In genomic region chr11:47454251-47454650, GRCh38 we compare ENCODE assay signal across 8 cellular contexts. TPM values are rescaled to one million over a fixed set of nuclear protein-coding genes. Genes with fewer than 3 reads are reported as not detected.
DNase-seq lines count a peak whose midpoint lies in the region; ATAC-seq and TF ChIP-seq lines count a peak whose summit lies in the region.
"Not testable (repeated sequence)": the region's sequence is repeated elsewhere in the genome, so short reads cannot be mapped to it uniquely, and the experiment has no call there.

No MANE protein-coding gene starts in this region.

- H3K27ac ChIP-seq in C4-2B; MM.1S (ENCODE audit: low read length); PC-9; endodermal cell (ENCODE audit: low read depth, low read length): not testable (repeated sequence)

- not testable (repeated sequence) for H3K4me1 Mint-ChIP-seq in endodermal cell

- H3K9ac ChIP-seq in MM.1S (ENCODE audit: low read length); endodermal cell (ENCODE audit: extremely low read depth, low read length, poor library complexity, severe bottlenecking): not testable (repeated sequence)

- H3K36me3 Mint-ChIP-seq in endodermal cell (ENCODE audit: low read depth), result peaks cover 11% of the 10 kb centered on the region

- not testable (repeated sequence) for BruUV-seq in PC-9 (replicated peaks; lab: Mats Ljungman, UMichigan)

- not testable (repeated sequence) for H4K20me1 ChIP-seq in MM.1S (ENCODE audit: insufficient read depth, low read length); PC-9 (ENCODE audit: insufficient read depth)

- WGBS in endodermal cell (ENCODE audit: insufficient coverage in 1 of 2, insufficient read length in 1 of 2), 2 experiments, result 80% methylated on average over 6 of the region's 7 CpGs; no CpG with 5 or more reads in 1 of the 2 experiments

- H3K27me3 ChIP-seq in MM.1S (replicated peaks; ENCODE audit: insufficient read depth, low read length); PC-9 (ENCODE audit: insufficient read depth, low read depth); endodermal cell (ENCODE audit: control insufficient read depth, insufficient read depth, low read length, poor library complexity, severe bottlenecking): not testable (repeated sequence)

- not testable (repeated sequence) for H3K4me3 ChIP-seq in MM.1S (ENCODE audit: low read length); PC-9; endodermal cell (ENCODE audit: low read length)

- CTCF ChIA-PET in PC-9 (lab: Charles Lee), result interaction anchor here (0.5 to 1.6 kb wide), 14 partner anchors 12 to 1394 kb away, joined by 3 to 14 read pairs (median 5); partner anchors contain the start of gene CSTPP1

- not testable (repeated sequence) for H3K9me3 ChIP-seq in MM.1S (replicated peaks; ENCODE audit: insufficient read depth, low read length); PC-9 (ENCODE audit: insufficient read depth, low read depth); endodermal cell (ENCODE audit: control insufficient read depth, low read length)

- peak; percentile 81 for DNase-seq in MM.1S
- DNase-seq in PC-9, result peak; percentile 67 to 72
- peak; percentile 15 for DNase-seq in activated CD8-positive, alpha-beta memory T cell treated with anti-CD3 and anti-CD28 coated beads, Interleukin-2, amount 50 U/mL, for 24 hours (ENCODE audit: extremely low read depth)
- peak; percentile 88 for DNase-seq in endodermal cell
- DNase-seq in lung microvascular endothelial cell (ENCODE audit: low read depth in 2 of 2), result peak; percentile 81 to 91
- peak; percentile 10 to 35 (median 16) for DNase-seq in stimulated activated CD4-positive, alpha-beta T cell treated with anti-CD3 and anti-CD28 coated beads, TNF-alpha, amount 100 ng/mL, for 1 hour (ENCODE audit: low read depth in 3 of 3, low spot score in 1 of 3)

- not testable (repeated sequence) for H2AFZ ChIP-seq in MM.1S (ENCODE audit: low read length); PC-9

- H3K9me3 Mint-ChIP-seq in endodermal cell, result not testable (repeated sequence)

- not testable (repeated sequence) for H3K4me1 ChIP-seq in MM.1S (ENCODE audit: low read length); PC-9 (replicated peaks; ENCODE audit: insufficient read depth); endodermal cell (ENCODE audit: control insufficient read depth, insufficient read depth, low read length)

- H3K9me2 ChIP-seq in MM.1S (replicated peaks; ENCODE audit: insufficient read depth, low read length); PC-9 (ENCODE audit: insufficient read depth): not testable (repeated sequence)

- intact Hi-C loops in PC-9 (cut with micrococcal nuclease; ENCODE audit: unreplicated experiment), result loop anchor here (1.0 to 5.0 kb wide), 3 partner anchors 80 to 163 kb away; no protein-coding TSS in a partner anchor

- peak overlapping the region; percentile 77 for H3K27ac Mint-ChIP-seq in endodermal cell

- not testable (repeated sequence) for H3K4me2 ChIP-seq in MM.1S (ENCODE audit: low read depth, low read length); PC-9

- POLR2A ChIA-PET in PC-9 (lab: Charles Lee; ENCODE audit: unreplicated experiment), result interaction anchor here (0.7 kb wide), 1 partner anchor 35 kb away, joined by 4 read pairs; no protein-coding TSS in a partner anchor

- H3K79me2 ChIP-seq in MM.1S (ENCODE audit: low read length); PC-9 (ENCODE audit: low read depth): not testable (repeated sequence)

- ATAC-seq in GM19463 (IDR thresholded peaks at IDR 0.05; ENCODE audit: unreplicated experiment), result peak; percentile 88

- TF ChIP-seq CTCF in C4-2B (conservative IDR thresholded peaks at IDR 0.05) (peak; percentile 87), MM.1S (IDR thresholded peaks at IDR 0.05; ENCODE audit: low read length) (peak; percentile 78), PC-9 (conservative IDR thresholded peaks at IDR 0.05) (peak; percentile 79), endodermal cell (conservative IDR thresholded peaks at IDR 0.05) (peak; percentile 86)

- H3F3A ChIP-seq in MM.1S (ENCODE audit: insufficient read depth, low read length), result not testable (repeated sequence)
- peaks cover 19% of the 10 kb centered on the region; the same call in 1 of the 2 replicates for H3F3A ChIP-seq in PC-9 (ENCODE audit: insufficient read depth, low read depth)

- H3K36me3 ChIP-seq in MM.1S (replicated peaks; ENCODE audit: insufficient read depth, low read length); PC-9 (ENCODE audit: low read depth); endodermal cell (ENCODE audit: control insufficient read depth, insufficient read depth, low read length): not testable (repeated sequence)

- H3K4me3 Mint-ChIP-seq in endodermal cell, result not testable (repeated sequence)

- not testable (repeated sequence) for H3K27me3 Mint-ChIP-seq in endodermal cell (ENCODE audit: insufficient read depth)

RNA-seq across cellular contexts. Expression of gene RAPSN, which starts 5.3 kb away (rescaled TPM):
- total RNA-seq in PC-9 (2021), result 5.4 and 7.3 TPM in 2 replicates
- under 1 TPM; 0.40 to 0.64 TPM for total RNA-seq in endodermal cell
- not detected for polyA plus RNA-seq in endodermal cell (2013, experiment 1 of 2)
- 0.33 TPM for polyA plus RNA-seq in endodermal cell (2013, experiment 2 of 2)
- 0.20 TPM in 1 of 2 replicates, not detected in the other for total RNA-seq in lung microvascular endothelial cell

RNA-seq across cellular contexts. Expression of gene PSMC3, which starts 28.0 kb away (rescaled TPM):
- total RNA-seq in PC-9 (2021) (160 and 222 TPM in 2 replicates), endodermal cell (100 to 1,000 TPM; 152 to 175 TPM), lung microvascular endothelial cell (126 and 135 TPM in 2 replicates)
- 124 TPM for polyA plus RNA-seq in endodermal cell (2013, experiment 1 of 2)
- 129 TPM for polyA plus RNA-seq in endodermal cell (2013, experiment 2 of 2)

RNA-seq across cellular contexts. Expression of gene SLC39A13, which starts 45.9 kb away (rescaled TPM):
- total RNA-seq in PC-9 (2021) (28.8 and 32.3 TPM in 2 replicates), endodermal cell (10 to 100 TPM; 34.7 to 40.4 TPM), lung microvascular endothelial cell (33.3 and 51.0 TPM in 2 replicates)
- 38.8 TPM for polyA plus RNA-seq in endodermal cell (2013, experiment 1 of 2)
- polyA plus RNA-seq in endodermal cell (2013, experiment 2 of 2), result 31.4 TPM

Comparison
In these comparisons a context has a peak if more than half of its experiments do, and no peak if none do; other contexts are left out.
1. DNase-seq: peak in every context shown above with its lines; median percentile 88 in endodermal cell; 86 in lung microvascular endothelial cell; 81 in MM.1S; 70 in PC-9; 16 in stimulated activated CD4-positive, alpha-beta T cell treated with anti-CD3 and anti-CD28 coated beads, TNF-alpha, amount 100 ng/mL, for 1 hour; 15 in activated CD8-positive, alpha-beta memory T cell treated with anti-CD3 and anti-CD28 coated beads, Interleukin-2, amount 50 U/mL, for 24 hours.